In the genomic region with DNA sequence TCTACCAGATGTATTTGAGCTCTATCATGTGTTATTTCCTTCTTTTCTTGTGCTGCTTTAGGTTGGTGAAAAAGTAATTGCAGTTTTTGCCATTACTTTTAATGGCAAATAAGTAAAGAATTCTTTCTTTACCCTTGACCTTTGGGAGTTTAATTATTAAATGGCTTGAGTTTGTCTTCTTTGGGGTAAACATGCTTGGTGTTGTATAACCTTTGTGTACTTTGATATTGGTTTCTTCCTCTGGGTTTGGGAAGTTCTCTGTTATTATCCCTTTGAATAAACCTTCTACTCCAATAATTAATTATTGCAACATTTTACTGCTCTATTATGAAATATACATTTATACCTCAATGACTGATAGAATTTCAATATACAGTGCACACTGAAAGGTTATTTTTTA, we compare ENCODE assay signal across 23 cellular contexts.
DNase-seq lines count a peak whose midpoint lies in the region; ATAC-seq and TF ChIP-seq lines count a peak whose summit lies in the region.
"Had no signal": no experiment of that assay in that cellular context is flagged by ENCODE, and none has a peak within 500 bp of the region (broad histone marks: within the 10 kb centered on the region; RNA-seq: fewer than 3 reads in every experiment).

No MANE protein-coding gene starts in this region.

- TF ChIP-seq CTCF in GM23338 (conservative IDR thresholded peaks at IDR 0.05; ENCODE audit: low read depth in 2 of 2) = no peak
- no peak for TF ChIP-seq CTCF in liver (IDR thresholded peaks at IDR 0.05; ENCODE audit: low read depth, low read length, missing input control)
- no peak for TF ChIP-seq CTCF in H9 (conservative IDR thresholded peaks at IDR 0.05)
- TF ChIP-seq CTCF in type B pancreatic cell (conservative IDR thresholded peaks at IDR 0.05) = no peak

- H3K9me3 Mint-ChIP-seq in GM23338 (peaks cover 5% of the 10 kb centered on the region; the same call in 1 of the 3 replicates), H9 (no peaks in the 10 kb centered on the region; a peak in 1 of 5 replicates), type B pancreatic cell (peaks cover 6% of the 10 kb centered on the region)

- no peak overlapping the region for H3K27ac ChIP-seq in GM23338 (ENCODE audit: low read depth)
- no peak overlapping the region for H3K27ac ChIP-seq in liver (ENCODE audit: low read depth in 1 of 2, low read length in 2 of 2)
- no peak overlapping the region for H3K27ac ChIP-seq in H9 (ENCODE audit: insufficient read length, low read depth, low read length)
- H3K27ac ChIP-seq: 22Rv1; A549; BLaER1 treated with 17β-estradiol and CSF1 and Interleukin-3, amounts not matched to agents 10 nM and 100 nM; C4-2B had no signal

- H3K27ac Mint-ChIP-seq in GM23338 (no peak overlapping the region), H9 (no peak overlapping the region), type B pancreatic cell (no peak overlapping the region)
- H3K27ac Mint-ChIP-seq: B cell; CD4-positive, alpha-beta T cell; CD8-positive, alpha-beta memory T cell had no signal

- no peak overlapping the region for H2BK15ac ChIP-seq in H9 (ENCODE audit: low read depth, low read length)

- H2AFZ ChIP-seq in GM23338 (peak overlapping the region; percentile 21; the same call in 1 of the 2 replicates), H9 (ENCODE audit: low read length) (no peak overlapping the region)

- no peaks in the 10 kb centered on the region; the same call in 1 of the 2 replicates for H3K36me3 ChIP-seq in GM23338 (ENCODE audit: insufficient read depth)
- no peaks in the 10 kb centered on the region for H3K36me3 ChIP-seq in liver (ENCODE audit: control insufficient read depth in 4 of 4, insufficient read depth in 3 of 4, low read depth in 1 of 4, low read length in 3 of 4)
- H3K36me3 ChIP-seq: BLaER1 treated with 17β-estradiol and CSF1 and Interleukin-3, amounts not matched to agents 10 nM and 100 nM had no signal

- H3K14ac ChIP-seq in H9 (ENCODE audit: insufficient read depth, low read length) = no peak overlapping the region

- H2BK12ac ChIP-seq in H9 (ENCODE audit: insufficient read length, low read depth, low read length) = no peak overlapping the region

- H3K27me3 ChIP-seq in GM23338 (ENCODE audit: insufficient read depth) (no peaks in the 10 kb centered on the region), liver (ENCODE audit: control insufficient read depth in 4 of 4, insufficient read depth in 4 of 4, low read length in 3 of 4) (no peaks in the 10 kb centered on the region), H9 (ENCODE audit: insufficient read depth, low read length) (no peaks in the 10 kb centered on the region)
- H3K27me3 ChIP-seq: BLaER1 treated with 17β-estradiol and CSF1 and Interleukin-3, amounts not matched to agents 10 nM and 100 nM had no signal

- H3K36me3 Mint-ChIP-seq in GM23338 (ENCODE audit: low read depth) (no peaks in the 10 kb centered on the region), H9 (ENCODE audit: insufficient read depth in 1 of 3, low read depth in 3 of 3) (no peaks in the 10 kb centered on the region), type B pancreatic cell (no peaks in the 10 kb centered on the region)
- H3K36me3 Mint-ChIP-seq: CD8-positive, alpha-beta memory T cell had no signal

- TF ChIP-seq RAD21 in liver (IDR thresholded peaks at IDR 0.05) = no peak

- H3K4me3 ChIP-seq in GM23338 (no peak overlapping the region), liver (ENCODE audit: low read depth in 1 of 3, low read length in 3 of 3) (no peak overlapping the region)
- H3K4me3 ChIP-seq: A549; BLaER1 treated with 17β-estradiol and CSF1 and Interleukin-3, amounts not matched to agents 10 nM and 100 nM; GM12878 had no signal

- H2BK20ac ChIP-seq in H9 (ENCODE audit: low read depth, low read length, poor library complexity, severe bottlenecking) = no peak overlapping the region

- H3K4me3 Mint-ChIP-seq in GM23338 (no peak overlapping the region), H9 (no peak overlapping the region), type B pancreatic cell (no peak overlapping the region)
- H3K4me3 Mint-ChIP-seq: B cell; CD4-positive, alpha-beta T cell; CD8-positive, alpha-beta memory T cell had no signal

- ATAC-seq in GM23338 (no peak), left lobe of liver (peak; percentile 79)
- ATAC-seq: A549, GM12878 had no signal

- DNase-seq in GM23338 (ENCODE audit: low spot score) = no peak
- DNase-seq in left lobe of liver (ENCODE audit: low spot score) = no peak
- no peak for DNase-seq in H9
- no peak for DNase-seq in NCI-H446 treated with DMSO at 0.1 percent for 48 hours (lab: John Stamatoyannopoulos, UW)
- DNase-seq in type B pancreatic cell (ENCODE audit: extremely low spot score, unreplicated experiment) = no peak
- DNase-seq: AML-193; CD4-positive, alpha-beta T cell; CD8-positive, alpha-beta memory T cell; COR-L47; DMS 273 treated with DMSO at 0.1 percent for 48 hours; DMS153; DMS53; DMS79; DND-41; EL; GDM1 had no signal

- no peaks in the 10 kb centered on the region for H3K79me1 ChIP-seq in H9 (ENCODE audit: insufficient read depth, low read depth, low read length, poor library complexity, severe bottlenecking)

- H3K23ac ChIP-seq in H9 (ENCODE audit: insufficient read length, low read depth, low read length) = no peak overlapping the region

- no peaks in the 10 kb centered on the region for H3F3A ChIP-seq in GM23338 (replicated peaks; ENCODE audit: low read depth)

- no peaks in the 10 kb centered on the region for H4K20me1 ChIP-seq in GM23338 (replicated peaks; ENCODE audit: insufficient read depth)
- H4K20me1 ChIP-seq in H9 (ENCODE audit: control insufficient read depth, insufficient read depth, insufficient read length) = no peaks in the 10 kb centered on the region
- H4K20me1 ChIP-seq: BLaER1 treated with 17β-estradiol and CSF1 and Interleukin-3, amounts not matched to agents 10 nM and 100 nM had no signal

- H2AK5ac ChIP-seq in H9 (ENCODE audit: insufficient read length, low read length) = no peak overlapping the region

- no peak overlapping the region for H4K5ac ChIP-seq in H9 (ENCODE audit: insufficient read length, low read depth, low read length)

- no peak overlapping the region for H2BK5ac ChIP-seq in H9 (ENCODE audit: insufficient read length, low read length)

- H3K4me1 ChIP-seq in GM23338 (ENCODE audit: insufficient read depth) (peaks cover 4% of the 10 kb centered on the region; the same call in 1 of the 2 replicates), liver (ENCODE audit: control insufficient read depth in 4 of 4, insufficient read depth in 4 of 4, low read length in 3 of 4) (peaks cover 0 to 10% (median 0%) of the 10 kb centered on the region in 4 donors), H9 (ENCODE audit: insufficient read depth, low read length) (no peaks in the 10 kb centered on the region; the same call in 1 of the 2 replicates)
- H3K4me1 ChIP-seq: A549; BLaER1 treated with 17β-estradiol and CSF1 and Interleukin-3, amounts not matched to agents 10 nM and 100 nM had no signal

- no peak overlapping the region for H3K56ac ChIP-seq in H9 (ENCODE audit: insufficient read length, low read depth, low read length)

- H3K4me2 ChIP-seq in GM23338 (no peak overlapping the region), H9 (ENCODE audit: insufficient read depth, insufficient read length, low read length) (no peak overlapping the region)
- H3K4me2 ChIP-seq: A549; BLaER1 treated with 17β-estradiol and CSF1 and Interleukin-3, amounts not matched to agents 10 nM and 100 nM had no signal

- H4K91ac ChIP-seq in H9 (ENCODE audit: insufficient read length, low read depth, low read length) = no peak overlapping the region

- H3K79me2 ChIP-seq in GM23338 (replicated peaks; ENCODE audit: insufficient read depth) (no peaks in the 10 kb centered on the region), H9 (ENCODE audit: insufficient read depth, low read length) (no peaks in the 10 kb centered on the region)

- H3K18ac ChIP-seq in H9 (ENCODE audit: insufficient read length, low read depth, low read length) = no peak overlapping the region

- peaks cover 9% of the 10 kb centered on the region; the same call in 2 of the 3 replicates for H3K4me1 Mint-ChIP-seq in GM23338
- peaks cover 3 to 5% of the 10 kb centered on the region in 2 experiments; a peak in 1 of 4 replicates for H3K4me1 Mint-ChIP-seq in H9
- H3K4me1 Mint-ChIP-seq in type B pancreatic cell (ENCODE audit: unreplicated experiment) = peaks cover 4% of the 10 kb centered on the region
- H3K4me1 Mint-ChIP-seq: B cell; CD8-positive, alpha-beta memory T cell had no signal

- H3K4ac ChIP-seq in H9 (ENCODE audit: low read depth, low read length) = no peak overlapping the region

- no peak overlapping the region for H3K9ac ChIP-seq in liver (ENCODE audit: low read depth in 1 of 2, low read length in 2 of 2)
- no peak overlapping the region for H3K9ac ChIP-seq in H9 (ENCODE audit: extremely low read depth, insufficient read length, low read length)
- H3K9ac ChIP-seq: BLaER1 treated with 17β-estradiol and CSF1 and Interleukin-3, amounts not matched to agents 10 nM and 100 nM had no signal

- no peak overlapping the region for H4K8ac ChIP-seq in H9 (replicated peaks; ENCODE audit: insufficient read length, low read depth, low read length)

- no peak overlapping the region for H2BK120ac ChIP-seq in H9 (ENCODE audit: low read depth, low read length, poor library complexity, severe bottlenecking)

- H3K9me3 ChIP-seq in liver (ENCODE audit: control insufficient read depth in 4 of 4, low read length in 3 of 4) (no peaks in the 10 kb centered on the region), H9 (ENCODE audit: control insufficient read depth, low read depth, low read length) (no peaks in the 10 kb centered on the region)
- H3K9me3 ChIP-seq: A549 had no signal

- H3K9me2 ChIP-seq in GM23338 (ENCODE audit: insufficient read depth) = peaks cover 3% of the 10 kb centered on the region; the same call in 1 of the 2 replicates

- no peak overlapping the region for H3T11ph ChIP-seq in H9 (ENCODE audit: low read length)

- H3K23me2 ChIP-seq in H9 (ENCODE audit: insufficient read length, low read depth, low read length, poor library complexity, severe bottlenecking) = no peaks in the 10 kb centered on the region

- H3K27me3 Mint-ChIP-seq in GM23338 (ENCODE audit: insufficient read depth, low read depth, poor library complexity) = no peaks in the 10 kb centered on the region
- no peaks in the 10 kb centered on the region for H3K27me3 Mint-ChIP-seq in H9 (ENCODE audit: low read depth)
- no peaks in the 10 kb centered on the region for H3K27me3 Mint-ChIP-seq in type B pancreatic cell
- H3K27me3 Mint-ChIP-seq: B cell; CD4-positive, alpha-beta T cell; CD8-positive, alpha-beta memory T cell had no signal

TF ChIP-seq in GM23338, 12 proteins besides CTCF, POLR2A, EP300 and RAD21 (continues in another document):
- TF ChIP-seq JUNB (IDR thresholded peaks at IDR 0.05; ENCODE audit: unreplicated experiment) (no peak), CREB1 (CRISPR knock-in tag; IDR thresholded peaks at IDR 0.05; ENCODE audit: low read depth) (no peak), EZH2phosphoT487 (IDR thresholded peaks at IDR 0.05; ENCODE audit: unreplicated experiment) (no peak)

TF ChIP-seq in liver, 16 proteins besides CTCF, POLR2A, EP300 and RAD21 (continues in another document):
- TF ChIP-seq, protein P1, sequence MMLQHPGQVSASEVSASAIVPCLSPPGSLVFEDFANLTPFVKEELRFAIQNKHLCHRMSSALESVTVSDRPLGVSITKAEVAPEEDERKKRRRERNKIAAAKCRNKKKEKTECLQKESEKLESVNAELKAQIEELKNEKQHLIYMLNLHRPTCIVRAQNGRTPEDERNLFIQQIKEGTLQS (IDR thresholded peaks at IDR 0.05) = no peak
- no peak for TF ChIP-seq YY1 (IDR thresholded peaks at IDR 0.05)
- peak; percentile 44 to 58 for TF ChIP-seq HNF4A (conservative IDR thresholded peaks at IDR 0.05)
